Comparison of ENCODE assay signal across 8 cellular contexts in genomic region chr1:18951416-18951815, GRCh38. TPM values are rescaled to one million over a fixed set of nuclear protein-coding genes. Genes with fewer than 3 reads are reported as not detected.
DNase-seq lines count a peak whose midpoint lies in the region; ATAC-seq, FAIRE-seq and TF ChIP-seq lines count a peak whose summit lies in the region.

No MANE protein-coding gene starts in this region.

- peak overlapping the region; percentile 92 for H3K4me3 ChIP-seq in CD4-positive, CD25-positive, alpha-beta regulatory T cell (ENCODE audit: low read depth, low read length)
- H3K4me3 ChIP-seq in colonic mucosa: no peak overlapping the region

- no peaks in the 10 kb centered on the region for H3K27me3 ChIP-seq in CD4-positive, CD25-positive, alpha-beta regulatory T cell (ENCODE audit: control insufficient read depth, insufficient read depth, low read length)
- H3K27me3 ChIP-seq in colonic mucosa: no peaks in the 10 kb centered on the region

- peak overlapping the region; percentile 93 to 98 (median 95) for H3K4me3 Mint-ChIP-seq in CD4-positive, CD25-positive, alpha-beta regulatory T cell
- H3K4me3 Mint-ChIP-seq in osteocyte (ENCODE audit: unreplicated experiment): no peak overlapping the region

- no peaks in the 10 kb centered on the region for H3K36me3 Mint-ChIP-seq in CD4-positive, CD25-positive, alpha-beta regulatory T cell
- H3K36me3 Mint-ChIP-seq in osteocyte (ENCODE audit: unreplicated experiment): no peaks in the 10 kb centered on the region

- intact Hi-C loops in colonic mucosa (cut with DNase I): no loop called here

- no peaks in the 10 kb centered on the region for H3K9me3 ChIP-seq in CD4-positive, CD25-positive, alpha-beta regulatory T cell (ENCODE audit: control insufficient read depth in 2 of 2, low read length in 2 of 2)
- H3K9me3 ChIP-seq in colonic mucosa: no peaks in the 10 kb centered on the region

- no peak for FAIRE-seq in RCC 7860 (lab: Jason Lieb, UNC)

- peak overlapping the region; percentile 98 for H3K27ac ChIP-seq in CD4-positive, CD25-positive, alpha-beta regulatory T cell (ENCODE audit: insufficient read depth, low read length, poor library complexity, severe bottlenecking)
- H3K27ac ChIP-seq in colonic mucosa: peak overlapping the region; percentile 75

- no peak for ATAC-seq in CD4-positive, CD25-positive, alpha-beta regulatory T cell (ENCODE audit: low read depth in 2 of 2)
- ATAC-seq in omental fat pad (ENCODE audit: low FRiP score) (no peak), HG03139 (IDR thresholded peaks at IDR 0.05; ENCODE audit: unreplicated experiment) (no peak)

- TF ChIP-seq CTCF in colonic mucosa (IDR thresholded peaks at IDR 0.05) (no peak), osteocyte (IDR thresholded peaks at IDR 0.05) (no peak), omental fat pad (IDR thresholded peaks at IDR 0.05) (no peak)

- H3K9me3 Mint-ChIP-seq in CD4-positive, CD25-positive, alpha-beta regulatory T cell: no peaks in the 10 kb centered on the region
- H3K9me3 Mint-ChIP-seq in osteocyte (ENCODE audit: unreplicated experiment): no peaks in the 10 kb centered on the region

- peaks cover 3% of the 10 kb centered on the region for H3K36me3 ChIP-seq in CD4-positive, CD25-positive, alpha-beta regulatory T cell (ENCODE audit: control insufficient read depth, insufficient read depth, low read length)
- no peaks in the 10 kb centered on the region for H3K36me3 ChIP-seq in colonic mucosa

- peaks cover 27 to 87% (median 76%) of the 10 kb centered on the region in 4 donors for H3K4me1 Mint-ChIP-seq in CD4-positive, CD25-positive, alpha-beta regulatory T cell
- H3K4me1 Mint-ChIP-seq in osteocyte (ENCODE audit: unreplicated experiment): peaks cover 73% of the 10 kb centered on the region

- H3K9ac ChIP-seq in colonic mucosa (ENCODE audit: low read depth in 2 of 2, low read length in 2 of 2): peak overlapping the region; percentile 35 to 44

- DNase-seq in CD4-positive, CD25-positive, alpha-beta regulatory T cell: peak in 2 of 3 donors; percentile 30 to 52
- peak; percentile 10 for DNase-seq in NAMALWA (ENCODE audit: low spot score)
- DNase-seq in colonic mucosa: no peak
- no peak for DNase-seq in osteocyte (ENCODE audit: extremely low spot score, unreplicated experiment)
- DNase-seq in omental fat pad (ENCODE audit: low spot score): no peak
- DNase-seq in mucosa of gallbladder (ENCODE audit: low spot score): no peak
- no peak for DNase-seq in RCC 7860 (ENCODE audit: low spot score)

- peak overlapping the region; percentile 94 to 99 (median 97) for H3K27ac Mint-ChIP-seq in CD4-positive, CD25-positive, alpha-beta regulatory T cell
- peak overlapping the region; percentile 97 for H3K27ac Mint-ChIP-seq in osteocyte (ENCODE audit: unreplicated experiment)

- H3K27me3 Mint-ChIP-seq in CD4-positive, CD25-positive, alpha-beta regulatory T cell: peaks cover 9% of the 10 kb centered on the region
- H3K27me3 Mint-ChIP-seq in osteocyte (ENCODE audit: unreplicated experiment): no peaks in the 10 kb centered on the region

- peaks cover 90% of the 10 kb centered on the region for H3K4me1 ChIP-seq in CD4-positive, CD25-positive, alpha-beta regulatory T cell (ENCODE audit: control insufficient read depth, insufficient read depth, low read length, poor library complexity, severe bottlenecking)
- H3K4me1 ChIP-seq in colonic mucosa: peaks cover 13% of the 10 kb centered on the region

RNA-seq across cellular contexts. Expression of gene IFFO2, which starts 5.1 kb away (rescaled TPM):
- total RNA-seq in CD4-positive, CD25-positive, alpha-beta regulatory T cell: 101 TPM
- 1 to 10 TPM; 1.4 to 4.7 (median 2.9) TPM for polyA plus RNA-seq in CD4-positive, CD25-positive, alpha-beta regulatory T cell
- 10 to 100 TPM in 1 of 2 donors, 1 to 10 TPM in 1; 5.6 to 14.0 TPM for total RNA-seq in colonic mucosa
- total RNA-seq in osteocyte: 6.8 and 8.0 TPM in 2 replicates
- 10 to 100 TPM in 1 of 4 donors, 1 to 10 TPM in 3; 2.3 to 12.9 (median 7.7) TPM for total RNA-seq in omental fat pad
- 12.2 TPM for total RNA-seq in mucosa of gallbladder

RNA-seq across cellular contexts. Expression of gene ALDH4A1, which starts 49.1 kb away (rescaled TPM):
- 1.4 TPM for total RNA-seq in CD4-positive, CD25-positive, alpha-beta regulatory T cell
- 1 to 10 TPM; 1.0 to 2.0 (median 1.5) TPM for polyA plus RNA-seq in CD4-positive, CD25-positive, alpha-beta regulatory T cell
- total RNA-seq in colonic mucosa: 10 to 100 TPM in 1 of 2 donors, 1 to 10 TPM in 1; 7.9 to 13.0 TPM
- 13.7 and 13.8 TPM in 2 replicates for total RNA-seq in osteocyte
- 10 to 100 TPM; 22.2 to 96.8 (median 67.3) TPM for total RNA-seq in omental fat pad
- 26.4 TPM for total RNA-seq in mucosa of gallbladder

Comparison
In these comparisons a context has a peak if more than half of its experiments do, and no peak if none do; other contexts are left out.
1. DNase-seq: peak in CD4-positive, CD25-positive, alpha-beta regulatory T cell (2 of 3) and NAMALWA (single experiment); none in colonic mucosa (single experiment), osteocyte (single experiment), omental fat pad (single experiment), mucosa of gallbladder (single experiment) and RCC 7860 (single experiment).